Comparison of ENCODE assay signal across 16 cellular contexts in the genomic region with DNA sequence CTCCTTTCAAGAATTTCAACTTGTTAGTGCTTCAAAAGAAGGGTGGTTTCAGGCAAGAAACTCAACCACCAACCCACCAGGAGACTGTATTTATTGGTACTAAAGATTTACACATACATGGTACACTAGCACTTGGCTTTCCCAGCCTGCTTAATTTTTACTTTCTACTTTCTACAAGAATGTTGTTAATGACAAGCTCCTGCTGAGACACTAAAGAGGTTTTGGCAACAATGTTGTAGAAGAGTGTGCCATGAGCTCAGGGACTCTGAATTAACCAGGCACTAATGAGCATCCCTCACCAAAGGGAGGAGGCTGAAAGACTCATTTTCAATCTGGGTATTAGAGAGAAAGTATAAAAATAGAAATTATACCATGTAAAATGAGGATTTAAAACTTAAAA.
A peak's percentile ranks its signal among the peaks of the same experiment; 100 is the strongest.
DNase-seq lines count a peak whose midpoint lies in the region; ATAC-seq and TF ChIP-seq lines count a peak whose summit lies in the region.
"Had no signal": no experiment of that assay in that cellular context is flagged by ENCODE, and none has a peak within 500 bp of the region (broad histone marks: within the 10 kb centered on the region; RNA-seq: fewer than 3 reads in every experiment).

No MANE protein-coding gene starts in this region.

- H2AFZ ChIP-seq in HCT116 (ENCODE audit: low read depth, low read length, poor library complexity, severe bottlenecking), result peak overlapping the region; percentile 98
- H2AFZ ChIP-seq: PC-9 had no signal

- no peaks in the 10 kb centered on the region for H3K9me3 ChIP-seq in HCT116 (ENCODE audit: control insufficient read depth in 1 of 2, insufficient read depth in 1 of 2, low read depth in 1 of 2, low read length in 2 of 2)
- H3K9me3 ChIP-seq in SK-N-MC (ENCODE audit: low read depth, low read length), result no peaks in the 10 kb centered on the region
- H3K9me3 ChIP-seq in left lung, result no peaks in the 10 kb centered on the region
- H3K9me3 ChIP-seq: Caco-2, SJSA1 had no signal

- no TSS peak for BruUV-seq in HCT116 (replicated peaks; lab: Mats Ljungman, UMichigan)

- no peak for TF ChIP-seq POLR2A in HCT116 (IDR thresholded peaks at IDR 0.05; ENCODE audit: borderline replicate concordance, extremely low read depth, insufficient read depth, insufficient read length)

- CTCF ChIA-PET in HCT116 (lab: Charles Lee), result no interaction called here
- CTCF ChIA-PET in activated CD4-positive, alpha-beta memory T cell treated with anti-CD3 and anti-CD28 coated beads for 36 hours (lab: Charles Lee), result interaction anchor here (1.0 kb wide), 1 partner anchor 101 kb away, joined by 3 read pairs; no protein-coding TSS in a partner anchor

- H3K9ac ChIP-seq in HCT116 (ENCODE audit: low read length), result no peak overlapping the region
- H3K9ac ChIP-seq in SK-N-MC (ENCODE audit: insufficient read length), result no peak overlapping the region

- H3K9me3 Mint-ChIP-seq in activated CD4-positive, alpha-beta memory T cell treated with anti-CD3 and anti-CD28 coated beads for 36 hours, result peaks cover 7% of the 10 kb centered on the region

- peak overlapping the region; percentile 71; the same call in 1 of the 2 replicates for H3K4me2 ChIP-seq in HCT116 (ENCODE audit: low read length)

- no peak for TF ChIP-seq RAD21 in HCT116 (IDR thresholded peaks at IDR 0.05; ENCODE audit: low read depth)

- POLR2A ChIA-PET in HCT116 (lab: Charles Lee), result no interaction called here
- POLR2A ChIA-PET in activated CD4-positive, alpha-beta memory T cell treated with anti-CD3 and anti-CD28 coated beads for 36 hours (lab: Charles Lee), result no interaction called here

- H3K4me1 Mint-ChIP-seq in activated CD4-positive, alpha-beta memory T cell treated with anti-CD3 and anti-CD28 coated beads for 36 hours (ENCODE audit: low read depth), result peaks cover 4% of the 10 kb centered on the region
- H3K4me1 Mint-ChIP-seq: CD4-positive, CD25-positive, alpha-beta regulatory T cell had no signal

- ATAC-seq in HCT116 (no peak), left lung (peak; percentile 18), left ventricle myocardium superior (no peak), HG02588 (IDR thresholded peaks at IDR 0.05; ENCODE audit: unreplicated experiment) (no peak)

- peaks cover 2% of the 10 kb centered on the region for H3K36me3 Mint-ChIP-seq in activated CD4-positive, alpha-beta memory T cell treated with anti-CD3 and anti-CD28 coated beads for 36 hours
- H3K36me3 Mint-ChIP-seq: CD4-positive, CD25-positive, alpha-beta regulatory T cell had no signal

- no peaks in the 10 kb centered on the region for H3K9me2 ChIP-seq in HCT116 (ENCODE audit: insufficient read depth)

- H3K27me3 ChIP-seq in HCT116 (ENCODE audit: insufficient read depth, low read length) (no peaks in the 10 kb centered on the region), left lung (no peaks in the 10 kb centered on the region)
- H3K27me3 ChIP-seq: SJSA1 had no signal

- TF ChIP-seq CTCF in HCT116 (IDR thresholded peaks at IDR 0.05 in 2 of 3, conservative IDR thresholded peaks at IDR 0.05 in 1 of 3; ENCODE audit: borderline replicate concordance in 1 of 3, insufficient read depth in 1 of 3, low read depth in 2 of 3, low read length in 2 of 3) (no peak), left lung (IDR thresholded peaks at IDR 0.05) (no peak)

- no peak overlapping the region for H3K27ac ChIP-seq in HCT116 (ENCODE audit: low read depth, low read length)
- H3K27ac ChIP-seq in SK-N-MC, result no peak overlapping the region
- peak overlapping the region in 1 of 2 donors; percentile 77 for H3K27ac ChIP-seq in left lung
- H3K27ac ChIP-seq: PC-9, SJSA1 had no signal

- no peak overlapping the region for H3K4me3 ChIP-seq in HCT116 (replicated peaks in 1 of 2; ENCODE audit: low read depth in 1 of 2, low read length in 2 of 2)
- H3K4me3 ChIP-seq in SK-N-MC, result no peak overlapping the region
- H3K4me3 ChIP-seq in left lung, result peak overlapping the region in 1 of 2 donors; percentile 2
- H3K4me3 ChIP-seq: PC-9, SJSA1 had no signal

- H3K4me1 ChIP-seq in HCT116 (ENCODE audit: control insufficient read depth in 1 of 2, insufficient read depth in 2 of 2, low read length in 2 of 2) (peaks cover 8 to 15% of the 10 kb centered on the region in 2 experiments; a peak in 2 of 4 replicates), left lung (peaks cover 4 to 28% of the 10 kb centered on the region in 2 donors)
- H3K4me1 ChIP-seq: Caco-2, SJSA1 had no signal

- DNase-seq in Ammon's horn (ENCODE audit: low spot score), result peak; percentile 20
- DNase-seq in HCT116 (ENCODE audit: low read depth, low spot score), result no peak
- peak; percentile 45 for DNase-seq in SK-N-MC (ENCODE audit: low read depth, low spot score)
- no peak for DNase-seq in left lung
- DNase-seq in activated CD4-positive, alpha-beta memory T cell treated with anti-CD3 and anti-CD28 coated beads for 36 hours, result no peak
- no peak for DNase-seq in left ventricle myocardium superior
- DNase-seq: Caco-2; CD4-positive, CD25-positive, alpha-beta regulatory T cell; GOT3; NCI-H1105; NCI-H1694; NCI-H2171 treated with DMSO at 0.1 percent for 48 hours; SW 1271 had no signal

- H3K79me2 ChIP-seq in HCT116 (ENCODE audit: insufficient read depth, low read length), result no peaks in the 10 kb centered on the region

- no peak overlapping the region for H3K27ac Mint-ChIP-seq in activated CD4-positive, alpha-beta memory T cell treated with anti-CD3 and anti-CD28 coated beads for 36 hours
- H3K27ac Mint-ChIP-seq: CD4-positive, CD25-positive, alpha-beta regulatory T cell had no signal

- no peaks in the 10 kb centered on the region for H4K20me1 ChIP-seq in HCT116 (ENCODE audit: insufficient read depth)

- H3K36me3 ChIP-seq in HCT116 (ENCODE audit: control insufficient read depth in 1 of 2, insufficient read depth in 2 of 2, low read length in 2 of 2) (no peaks in the 10 kb centered on the region), SK-N-MC (ENCODE audit: insufficient read depth, low read length) (no peaks in the 10 kb centered on the region), left lung (no peaks in the 10 kb centered on the region)
- H3K36me3 ChIP-seq: SJSA1 had no signal

- H3K27me3 Mint-ChIP-seq in activated CD4-positive, alpha-beta memory T cell treated with anti-CD3 and anti-CD28 coated beads for 36 hours, result no peaks in the 10 kb centered on the region
- H3K27me3 Mint-ChIP-seq: CD4-positive, CD25-positive, alpha-beta regulatory T cell had no signal

- intact Hi-C loops in HCT116 (cut with micrococcal nuclease), result no loop called here
- intact Hi-C loops in left lung (cut with DNase I), result no loop called here
- intact Hi-C loops in activated CD4-positive, alpha-beta memory T cell treated with anti-CD3 and anti-CD28 coated beads for 36 hours (cut with micrococcal nuclease), result no loop called here
- intact Hi-C loops in left ventricle myocardium superior (cut with micrococcal nuclease), result no loop called here

- no peak overlapping the region for H3K4me3 Mint-ChIP-seq in activated CD4-positive, alpha-beta memory T cell treated with anti-CD3 and anti-CD28 coated beads for 36 hours
- H3K4me3 Mint-ChIP-seq: CD4-positive, CD25-positive, alpha-beta regulatory T cell had no signal

- RAD21 ChIA-PET in HCT116 (lab: Charles Lee; ENCODE audit: low non-redundant PET in 1 of 2, low total read pairs in 2 of 2, uncharacterized antibody in 2 of 2, unreplicated experiment in 2 of 2), result no interaction called here

TF ChIP-seq in HCT116, 20 proteins besides CTCF, POLR2A, EP300 and RAD21:
- TF ChIP-seq, protein P1, sequence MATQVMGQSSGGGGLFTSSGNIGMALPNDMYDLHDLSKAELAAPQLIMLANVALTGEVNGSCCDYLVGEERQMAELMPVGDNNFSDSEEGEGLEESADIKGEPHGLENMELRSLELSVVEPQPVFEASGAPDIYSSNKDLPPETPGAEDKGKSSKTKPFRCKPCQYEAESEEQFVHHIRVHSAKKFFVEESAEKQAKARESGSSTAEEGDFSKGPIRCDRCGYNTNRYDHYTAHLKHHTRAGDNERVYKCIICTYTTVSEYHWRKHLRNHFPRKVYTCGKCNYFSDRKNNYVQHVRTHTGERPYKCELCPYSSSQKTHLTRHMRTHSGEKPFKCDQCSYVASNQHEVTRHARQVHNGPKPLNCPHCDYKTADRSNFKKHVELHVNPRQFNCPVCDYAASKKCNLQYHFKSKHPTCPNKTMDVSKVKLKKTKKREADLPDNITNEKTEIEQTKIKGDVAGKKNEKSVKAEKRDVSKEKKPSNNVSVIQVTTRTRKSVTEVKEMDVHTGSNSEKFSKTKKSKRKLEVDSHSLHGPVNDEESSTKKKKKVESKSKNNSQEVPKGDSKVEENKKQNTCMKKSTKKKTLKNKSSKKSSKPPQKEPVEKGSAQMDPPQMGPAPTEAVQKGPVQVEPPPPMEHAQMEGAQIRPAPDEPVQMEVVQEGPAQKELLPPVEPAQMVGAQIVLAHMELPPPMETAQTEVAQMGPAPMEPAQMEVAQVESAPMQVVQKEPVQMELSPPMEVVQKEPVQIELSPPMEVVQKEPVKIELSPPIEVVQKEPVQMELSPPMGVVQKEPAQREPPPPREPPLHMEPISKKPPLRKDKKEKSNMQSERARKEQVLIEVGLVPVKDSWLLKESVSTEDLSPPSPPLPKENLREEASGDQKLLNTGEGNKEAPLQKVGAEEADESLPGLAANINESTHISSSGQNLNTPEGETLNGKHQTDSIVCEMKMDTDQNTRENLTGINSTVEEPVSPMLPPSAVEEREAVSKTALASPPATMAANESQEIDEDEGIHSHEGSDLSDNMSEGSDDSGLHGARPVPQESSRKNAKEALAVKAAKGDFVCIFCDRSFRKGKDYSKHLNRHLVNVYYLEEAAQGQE (IDR thresholded peaks at IDR 0.05; ENCODE audit: low read depth), result no peak

Comparison
In these comparisons a context has a peak if more than half of its experiments do, and no peak if none do; other contexts are left out.
1. DNase-seq: peak in Ammon's horn (single experiment) and SK-N-MC (single experiment); none in HCT116 (single experiment), left lung (0 of 2), activated CD4-positive, alpha-beta memory T cell treated with anti-CD3 and anti-CD28 coated beads for 36 hours (single experiment) and left ventricle myocardium superior (single experiment).